10 cellular contexts compared by ENCODE assay signal in the genomic region with DNA sequence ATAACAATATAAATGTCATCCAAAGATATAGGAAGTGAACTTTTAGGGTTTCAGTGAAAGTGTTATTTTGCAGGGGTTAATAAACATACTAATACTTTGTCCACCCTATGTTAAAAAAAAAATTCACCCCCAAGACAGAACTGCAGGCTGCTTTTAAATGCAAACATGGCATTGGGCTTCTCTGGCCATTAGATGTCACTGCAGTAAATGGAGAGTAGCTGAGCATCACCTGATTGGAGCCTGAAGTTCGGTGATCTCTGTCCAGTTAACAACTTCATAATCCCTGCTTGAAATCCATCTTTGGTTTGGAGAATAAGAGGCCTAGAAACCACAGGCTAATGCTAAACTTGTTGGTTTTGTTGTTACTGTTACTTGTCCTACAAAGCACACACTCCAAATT. TPM values are rescaled to one million over a fixed set of nuclear protein-coding genes. Genes with fewer than 3 reads are reported as not detected.
DNase-seq lines count a peak whose midpoint lies in the region; FAIRE-seq and TF ChIP-seq lines count a peak whose summit lies in the region.
"Had no signal": no experiment of that assay in that cellular context is flagged by ENCODE, and none has a peak within 500 bp of the region (broad histone marks: within the 10 kb centered on the region; RNA-seq: fewer than 3 reads in every experiment).

No MANE protein-coding gene starts in this region.

- no peak for FAIRE-seq in bronchial epithelial cell (lab: Jason Lieb, UNC)

- no peaks in the 10 kb centered on the region for H3K4me1 Mint-ChIP-seq in activated CD4-positive, alpha-beta T cell treated with anti-CD3 and anti-CD28 coated beads, Interleukin-2, amount 10 ng/mL, durations not matched to agents 24 days and 14 days

- no peaks in the 10 kb centered on the region for H4K20me1 ChIP-seq in MM.1S (ENCODE audit: insufficient read depth, low read length)

- H3K9me3 ChIP-seq in MM.1S (replicated peaks; ENCODE audit: insufficient read depth, low read length): no peaks in the 10 kb centered on the region
- H3K9me3 ChIP-seq: neutrophil had no signal

- no peaks in the 10 kb centered on the region for H3K27me3 Mint-ChIP-seq in activated CD4-positive, alpha-beta T cell treated with anti-CD3 and anti-CD28 coated beads, Interleukin-2, amount 10 ng/mL, durations not matched to agents 24 days and 14 days

- H3K9me3 Mint-ChIP-seq in activated CD4-positive, alpha-beta T cell treated with anti-CD3 and anti-CD28 coated beads, Interleukin-2, amount 10 ng/mL, durations not matched to agents 24 days and 14 days: no peaks in the 10 kb centered on the region

- no peak overlapping the region for H3K4me3 Mint-ChIP-seq in activated CD4-positive, alpha-beta T cell treated with anti-CD3 and anti-CD28 coated beads, Interleukin-2, amount 10 ng/mL, durations not matched to agents 24 days and 14 days

- H3K4me3 ChIP-seq in MM.1S (ENCODE audit: low read length) (no peak overlapping the region), bronchial epithelial cell (ENCODE audit: low read depth, low read length) (no peak overlapping the region)

- DNase-seq in SIG-M5 treated with dmso at 0.1 percent for 504 hours (lab: John Stamatoyannopoulos, UW; ENCODE audit: unreplicated experiment): peak; percentile 11
- no peak for DNase-seq in SIG-M5 (lab: John Stamatoyannopoulos, UW)
- DNase-seq in MM.1S: peak; percentile 18
- DNase-seq in bronchial epithelial cell (ENCODE audit: low read depth): no peak
- peak; percentile 13 for DNase-seq in pons (ENCODE audit: low spot score)
- DNase-seq in activated CD4-positive, alpha-beta T cell treated with anti-CD3 and anti-CD28 coated beads, Interleukin-2, amount 10 ng/mL, durations not matched to agents 24 days and 14 days: no peak
- DNase-seq in NCI-H446 treated with DMSO at 0.1 percent for 48 hours (lab: John Stamatoyannopoulos, UW): no peak
- DNase-seq in A172 (ENCODE audit: low spot score): no peak
- DNase-seq: NCI-H1092 treated with DMSO at 0.1 percent for 48 hours had no signal

- intact Hi-C loops in activated CD4-positive, alpha-beta T cell treated with anti-CD3 and anti-CD28 coated beads, Interleukin-2, amount 10 ng/mL, durations not matched to agents 24 days and 14 days (cut with micrococcal nuclease): no loop called here

- no peak overlapping the region for H2AFZ ChIP-seq in MM.1S (ENCODE audit: low read length)

- TF ChIP-seq CTCF in MM.1S (IDR thresholded peaks at IDR 0.05; ENCODE audit: low read length): peak; percentile 26; the same call in 1 of the 2 replicates
- peak; percentile 10 for TF ChIP-seq CTCF in bronchial epithelial cell (IDR thresholded peaks at IDR 0.05; ENCODE audit: insufficient read depth, low read length, severe bottlenecking)

- H3K9me2 ChIP-seq in MM.1S (replicated peaks; ENCODE audit: insufficient read depth, low read length): no peaks in the 10 kb centered on the region

- H3K36me3 Mint-ChIP-seq in activated CD4-positive, alpha-beta T cell treated with anti-CD3 and anti-CD28 coated beads, Interleukin-2, amount 10 ng/mL, durations not matched to agents 24 days and 14 days (ENCODE audit: low read depth): no peaks in the 10 kb centered on the region

- no peak overlapping the region for H3K4me2 ChIP-seq in MM.1S (ENCODE audit: low read depth, low read length)

- no peaks in the 10 kb centered on the region for H3K4me1 ChIP-seq in MM.1S (ENCODE audit: low read length)

- no peak overlapping the region for H3K27ac Mint-ChIP-seq in activated CD4-positive, alpha-beta T cell treated with anti-CD3 and anti-CD28 coated beads, Interleukin-2, amount 10 ng/mL, durations not matched to agents 24 days and 14 days

- H3K27me3 ChIP-seq in MM.1S (replicated peaks; ENCODE audit: insufficient read depth, low read length) (no peaks in the 10 kb centered on the region), bronchial epithelial cell (ENCODE audit: control insufficient read depth, insufficient read depth, low read length) (no peaks in the 10 kb centered on the region)
- H3K27me3 ChIP-seq: neutrophil had no signal

- H3K36me3 ChIP-seq in MM.1S (replicated peaks; ENCODE audit: insufficient read depth, low read length) (no peaks in the 10 kb centered on the region), bronchial epithelial cell (ENCODE audit: control insufficient read depth, insufficient read depth, low read length) (peaks cover 1% of the 10 kb centered on the region)
- H3K36me3 ChIP-seq: neutrophil had no signal

- no peak overlapping the region for H3K9ac ChIP-seq in MM.1S (ENCODE audit: low read length)

- H3K27ac ChIP-seq in MM.1S (ENCODE audit: low read length): no peak overlapping the region
- H3K27ac ChIP-seq: neutrophil had no signal

- no peaks in the 10 kb centered on the region for H3F3A ChIP-seq in MM.1S (ENCODE audit: insufficient read depth, low read length)

- no peaks in the 10 kb centered on the region for H3K79me2 ChIP-seq in MM.1S (ENCODE audit: low read length)

RNA-seq across cellular contexts. Expression of gene SLC25A43, which starts 18.7 kb away (rescaled TPM):
- total RNA-seq in bronchial epithelial cell: 13.4 and 31.0 TPM in 2 replicates
- total RNA-seq in activated CD4-positive, alpha-beta T cell treated with anti-CD3 and anti-CD28 coated beads, Interleukin-2, amount 10 ng/mL, durations not matched to agents 24 days and 14 days: 10.6 and 10.7 TPM in 2 replicates
- 13.2 and 14.9 TPM in 2 replicates for total RNA-seq in A172 (2014; rRNA removed; shearing (Covaris generic))

RNA-seq across cellular contexts. Expression of gene SLC25A5, which starts 50.4 kb away (rescaled TPM):
- total RNA-seq in bronchial epithelial cell: 486 and 551 TPM in 2 replicates
- 532 and 544 TPM in 2 replicates for total RNA-seq in activated CD4-positive, alpha-beta T cell treated with anti-CD3 and anti-CD28 coated beads, Interleukin-2, amount 10 ng/mL, durations not matched to agents 24 days and 14 days
- total RNA-seq in A172 (2014; rRNA removed; shearing (Covaris generic)): 161 and 176 TPM in 2 replicates

Comparison
In these comparisons a context has a peak if more than half of its experiments do, and no peak if none do; other contexts are left out.
1. DNase-seq: peak in SIG-M5 treated with dmso at 0.1 percent for 504 hours (single experiment), MM.1S (single experiment) and pons (single experiment); none in SIG-M5 (single experiment), bronchial epithelial cell (single experiment), activated CD4-positive, alpha-beta T cell treated with anti-CD3 and anti-CD28 coated beads, Interleukin-2, amount 10 ng/mL, durations not matched to agents 24 days and 14 days (single experiment), NCI-H446 treated with DMSO at 0.1 percent for 48 hours (single experiment) and A172 (single experiment).